ENCODE assay signal across 9 cellular contexts in genomic region chr12:115322275-115322674, GRCh38.
A peak's percentile ranks its signal among the peaks of the same experiment; 100 is the strongest.
DNase-seq lines count a peak whose midpoint lies in the region; ATAC-seq and TF ChIP-seq lines count a peak whose summit lies in the region.
"Had no signal": no experiment of that assay in that cellular context is flagged by ENCODE, and none has a peak within 500 bp of the region (broad histone marks: within the 10 kb centered on the region; RNA-seq: fewer than 3 reads in every experiment).

No MANE protein-coding gene starts in this region.

- POLR2A ChIA-PET in activated B cell treated with CpG ODN at 0.5 μM for 24 hours (lab: Charles Lee): no interaction called here

- ATAC-seq in GM19043 (IDR thresholded peaks at IDR 0.05; ENCODE audit: low read depth, unreplicated experiment) (peak; percentile 87), HG03060 (IDR thresholded peaks at IDR 0.05; ENCODE audit: low read depth, unreplicated experiment) (peak; percentile 73), activated B cell treated with CpG ODN at 0.5 μM for 24 hours (ENCODE audit: low read depth) (peak; percentile 25)

- intact Hi-C loops in activated B cell treated with CpG ODN at 0.5 μM for 24 hours (cut with micrococcal nuclease): no loop called here

- CTCF ChIA-PET in activated B cell treated with CpG ODN at 0.5 μM for 24 hours (lab: Charles Lee): no interaction called here

- DNase-seq in AG10803 (ENCODE audit: low read depth): peak; percentile 71
- DNase-seq in activated B cell treated with CpG ODN at 0.5 μM for 24 hours: no peak
- no peak for DNase-seq in NCI-H2081 (lab: John Stamatoyannopoulos, UW)
- no peak for DNase-seq in NCI-H1048 (lab: John Stamatoyannopoulos, UW)
- DNase-seq in stimulated activated naive CD4-positive, alpha-beta T cell treated with Interleukin-2 at 50 U/mL for 16 hours (lab: John Stamatoyannopoulos, UW): no peak
- no peak for DNase-seq in globus pallidus (ENCODE audit: low spot score)

- no peaks in the 10 kb centered on the region for H3K27me3 Mint-ChIP-seq in activated B cell treated with CpG ODN at 0.5 μM for 24 hours

- peaks cover 10% of the 10 kb centered on the region for H3K9me3 Mint-ChIP-seq in activated B cell treated with CpG ODN at 0.5 μM for 24 hours

- H3K4me3 ChIP-seq in AG10803 (ENCODE audit: low read length): no peak overlapping the region
- H3K4me3 ChIP-seq: lung had no signal

- H3K4me1 Mint-ChIP-seq in activated B cell treated with CpG ODN at 0.5 μM for 24 hours: peaks cover 5% of the 10 kb centered on the region

- H3K27ac Mint-ChIP-seq in activated B cell treated with CpG ODN at 0.5 μM for 24 hours: no peak overlapping the region

- H3K4me3 Mint-ChIP-seq in activated B cell treated with CpG ODN at 0.5 μM for 24 hours: no peak overlapping the region

- H3K36me3 Mint-ChIP-seq in activated B cell treated with CpG ODN at 0.5 μM for 24 hours (ENCODE audit: low read depth): no peaks in the 10 kb centered on the region

- TF ChIP-seq CTCF in AG10803 (conservative IDR thresholded peaks at IDR 0.05; ENCODE audit: low read length) (no peak), activated B cell treated with CpG ODN at 0.5 μM for 24 hours (IDR thresholded peaks at IDR 0.05) (no peak)

Comparison
In these comparisons a context has a peak if more than half of its experiments do, and no peak if none do; other contexts are left out.
1. ATAC-seq: peak in every context shown above with its lines; median percentile 87 in GM19043; 73 in HG03060; 25 in activated B cell treated with CpG ODN at 0.5 μM for 24 hours.